26 cellular contexts compared by ENCODE assay signal in genomic region chr2:104890092-104890393, GRCh38. TPM values are rescaled to one million over a fixed set of nuclear protein-coding genes. Genes with fewer than 3 reads are reported as not detected.
DNase-seq lines count a peak whose midpoint lies in the region; ATAC-seq and TF ChIP-seq lines count a peak whose summit lies in the region.
"Had no signal": no experiment of that assay in that cellular context is flagged by ENCODE, and none has a peak within 500 bp of the region (broad histone marks: within the 10 kb centered on the region; RNA-seq: fewer than 3 reads in every experiment).

No MANE protein-coding gene starts in this region.

- no peak overlapping the region for H3K4me2 ChIP-seq in mesenchymal stem cell (ENCODE audit: low read length, poor library complexity, severe bottlenecking)

- DNase-seq in HT-29 (ENCODE audit: low spot score) (peak; percentile 70), epithelial cell of proximal tubule (ENCODE audit: low read depth) (no peak), mucosa of gallbladder (ENCODE audit: low spot score) (peak; percentile 12), transverse colon (peak; percentile 64), mesenchymal stem cell (no peak), NCI-H1105 (lab: John Stamatoyannopoulos, UW) (no peak)
- DNase-seq: Caco-2; CD4-positive, alpha-beta memory T cell; DMS 273 treated with DMSO at 0.1 percent for 48 hours; DMS79 treated with DMSO at 0.1 percent for 48 hours; MM.1S; NCI-H1092 treated with DMSO at 0.1 percent for 48 hours; NCI-H146; NCI-H2081; NCI-H2171; NCI-H345; NCI-H524; NCI-H774 had no signal

- H2BK15ac ChIP-seq in mesenchymal stem cell (ENCODE audit: low read depth, poor library complexity, severe bottlenecking) = no peak overlapping the region

- no peak for TF ChIP-seq CTCF in epithelial cell of proximal tubule (conservative IDR thresholded peaks at IDR 0.05; ENCODE audit: low read depth, low read length)
- TF ChIP-seq CTCF in transverse colon (IDR thresholded peaks at IDR 0.05) = no peak

- no peak overlapping the region for H4K91ac ChIP-seq in mesenchymal stem cell (ENCODE audit: low read length)

- H3K4ac ChIP-seq in mesenchymal stem cell (ENCODE audit: low read depth in 1 of 2, low read length in 2 of 2) = no peak overlapping the region

- in situ Hi-C loops in transverse colon (cut with MboI; ENCODE audit: low pct_ligation_motif_present in 1 of 4, low pct_unique_long_range_greater_than_20kb in 1 of 4, low sequenced_read_pairs in 3 of 4) = no loop called here

- peaks cover 0 to 23% (median 14%) of the 10 kb centered on the region in 4 donors for H3K4me1 ChIP-seq in transverse colon
- H3K4me1 ChIP-seq in mesenchymal stem cell (ENCODE audit: control insufficient read depth, insufficient read depth, low read depth, low read length) = no peaks in the 10 kb centered on the region
- H3K4me1 ChIP-seq: Caco-2, SJSA1 had no signal

- H2BK120ac ChIP-seq in mesenchymal stem cell (ENCODE audit: low read depth, low read length) = no peak overlapping the region

- no peak overlapping the region for H2BK5ac ChIP-seq in mesenchymal stem cell (ENCODE audit: low read depth, low read length, poor library complexity, severe bottlenecking)

- no peak overlapping the region for H3K14ac ChIP-seq in mesenchymal stem cell (ENCODE audit: low read length in 2 of 2)

- no peak for TF ChIP-seq POLR2A in transverse colon (IDR thresholded peaks at IDR 0.05)

- H3K27me3 ChIP-seq in transverse colon = peaks cover 6% of the 10 kb centered on the region
- peaks cover 4 to 13% of the 10 kb centered on the region in 2 experiments for H3K27me3 ChIP-seq in mesenchymal stem cell (ENCODE audit: control insufficient read depth in 1 of 2, insufficient read depth in 1 of 2, low read length in 2 of 2)

- no peak for ATAC-seq in HG03039 (IDR thresholded peaks at IDR 0.05; ENCODE audit: unreplicated experiment)
- ATAC-seq: GM12878, HCT116, HepG2 had no signal

- peak overlapping the region; percentile 54 for H3K4me3 ChIP-seq in epithelial cell of proximal tubule (ENCODE audit: low read depth, low read length)
- H3K4me3 ChIP-seq in transverse colon = peak overlapping the region in 1 of 4 donors; percentile 16
- H3K4me3 ChIP-seq in mesenchymal stem cell (ENCODE audit: insufficient read depth in 1 of 2, low read depth in 1 of 2, low read length in 2 of 2) = no peak overlapping the region
- H3K4me3 ChIP-seq: GM12878, SJSA1 had no signal

- H2AFZ ChIP-seq in mesenchymal stem cell (ENCODE audit: low read depth, low read length) = no peak overlapping the region

- no peak overlapping the region for H3K18ac ChIP-seq in mesenchymal stem cell (ENCODE audit: low read depth in 1 of 2, low read length in 2 of 2)

- WGBS in transverse colon (ENCODE audit: low coverage in 1 of 2), 2 donors = 59% methylated on average over 7 of the region's 7 CpGs; no CpG with 5 or more reads in 1 of the 2 donors
- WGBS in mesenchymal stem cell = 87% methylated on average over 7 of the region's 7 CpGs

- no peaks in the 10 kb centered on the region for H3K79me1 ChIP-seq in mesenchymal stem cell (replicated peaks; ENCODE audit: low read length, poor library complexity, severe bottlenecking)

- no peak overlapping the region for H3K9ac ChIP-seq in mesenchymal stem cell (ENCODE audit: low read length)

- H2BK12ac ChIP-seq in mesenchymal stem cell (ENCODE audit: low read length in 2 of 2) = no peak overlapping the region

- H3K27ac ChIP-seq in transverse colon (peak overlapping the region; percentile 74 to 78 (median 78)), mesenchymal stem cell (ENCODE audit: low read length, poor library complexity, severe bottlenecking) (no peak overlapping the region)
- H3K27ac ChIP-seq: SJSA1 had no signal

- no peak overlapping the region for H4K8ac ChIP-seq in mesenchymal stem cell (ENCODE audit: low read length)

- no peak overlapping the region for H2AK5ac ChIP-seq in mesenchymal stem cell (ENCODE audit: low read length, severe bottlenecking)

- no peaks in the 10 kb centered on the region for H3K9me3 ChIP-seq in transverse colon
- H3K9me3 ChIP-seq in mesenchymal stem cell (ENCODE audit: control insufficient read depth, low read length) = peaks cover 3% of the 10 kb centered on the region
- H3K9me3 ChIP-seq: Caco-2, SJSA1 had no signal

- no peak for TF ChIP-seq EP300 in transverse colon (IDR thresholded peaks at IDR 0.05; ENCODE audit: low read depth)

- intact Hi-C loops in transverse colon (cut with DNase I; ENCODE audit: low total_unique reads) = loop anchor here (5.0 kb wide), 1 partner anchor 1753 kb away; no protein-coding TSS in a partner anchor

- H3K36me3 ChIP-seq in transverse colon (no peaks in the 10 kb centered on the region), mesenchymal stem cell (ENCODE audit: control insufficient read depth in 1 of 2, insufficient read depth in 2 of 2, low read depth in 1 of 2, low read length in 2 of 2) (no peaks in the 10 kb centered on the region)
- H3K36me3 ChIP-seq: SJSA1 had no signal

- H3K23ac ChIP-seq in mesenchymal stem cell (ENCODE audit: low read length in 2 of 2) = no peak overlapping the region

RNA-seq across cellular contexts. Expression of gene POU3F3, which starts 36.1 kb away (rescaled TPM):
- total RNA-seq in HT-29 (2014; rRNA removed; shearing (Covaris generic)) = not detected in 2 replicates
- total RNA-seq in epithelial cell of proximal tubule (22.1 and 34.0 TPM in 2 replicates), mucosa of gallbladder (not detected), transverse colon (under 1 TPM in 2 of 4 donors, not detected in 2; 0.14 to 0.32 TPM)
- not detected for polyA plus RNA-seq in mesenchymal stem cell (2013, experiment 1 of 2)
- polyA plus RNA-seq in mesenchymal stem cell (2013, experiment 2 of 2) = not detected
- total RNA-seq: A673; Caco-2; CD4-positive, alpha-beta memory T cell; GM12878; HepG2 had no signal
- polyA plus RNA-seq: BJ; CD4-positive, alpha-beta memory T cell; GM12878; H1; HepG2 had no signal

Comparison
In these comparisons a context has a peak if more than half of its experiments do, and no peak if none do; other contexts are left out.
1. DNase-seq: peak in HT-29 (single experiment), mucosa of gallbladder (single experiment) and transverse colon (single experiment); none in epithelial cell of proximal tubule (single experiment), mesenchymal stem cell (single experiment) and NCI-H1105 (single experiment).
2. RNA of gene POU3F3, which starts 36.1 kb away (total RNA-seq): 22.1 to 34.0 TPM in epithelial cell of proximal tubule; 0.14 to 0.32 TPM in transverse colon, not detected in HT-29 and not detected in mucosa of gallbladder (single experiment); every median in the first group is over 10 times any median in the second.